In the genomic region with DNA sequence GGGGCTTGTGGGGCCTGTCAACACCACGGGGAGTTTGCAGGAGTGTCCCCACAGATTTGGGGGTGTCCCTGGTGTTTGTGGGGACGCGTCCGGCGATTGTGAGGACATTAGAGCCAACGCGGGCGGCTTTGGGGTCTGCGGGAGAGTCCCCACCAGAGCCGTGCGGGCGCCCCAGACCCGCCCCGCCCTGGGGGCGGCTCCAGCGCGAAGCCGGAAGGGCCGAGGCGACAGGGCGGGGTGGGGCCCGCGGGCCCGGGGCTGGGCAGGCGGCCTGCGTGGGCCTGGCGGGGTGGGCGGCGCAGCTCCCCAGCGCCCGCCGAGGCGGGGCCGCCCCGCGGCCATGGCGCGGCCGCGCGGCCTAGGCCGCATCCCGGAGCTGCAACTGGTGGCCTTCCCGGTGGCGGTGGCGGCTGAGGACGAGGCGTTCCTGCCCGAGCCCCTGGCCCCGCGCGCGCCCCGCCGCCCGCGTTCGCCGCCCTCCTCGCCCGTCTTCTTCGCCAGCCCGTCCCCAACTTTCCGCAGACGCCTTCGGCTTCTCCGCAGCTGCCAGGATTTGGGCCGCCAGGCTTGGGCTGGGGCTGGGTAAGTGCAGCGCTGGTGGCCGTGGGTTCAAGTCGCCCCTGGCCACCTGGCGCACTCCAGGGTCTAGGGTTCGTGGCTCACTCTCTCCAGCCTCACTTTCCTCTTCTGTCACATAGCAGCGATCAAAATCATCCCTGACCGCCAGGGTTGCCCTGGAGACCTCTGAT, we compare ENCODE assay signal across 8 cellular contexts. TPM values are rescaled to one million over a fixed set of nuclear protein-coding genes. Genes with fewer than 3 reads are reported as not detected.
DNase-seq lines count a peak whose midpoint lies in the region; ATAC-seq and TF ChIP-seq lines count a peak whose summit lies in the region.

No MANE protein-coding gene starts in this region.

- H3K27me3 Mint-ChIP-seq in CD8-positive, alpha-beta memory T cell = peaks cover 5 to 8% of the 10 kb centered on the region in 2 donors

- TF ChIP-seq POLR2A in upper lobe of left lung (IDR thresholded peaks at IDR 0.05) = peak in 1 of 4 donors; percentile 75

- H3K4me3 ChIP-seq in CD8-positive, alpha-beta memory T cell (ENCODE audit: low read length) = peak overlapping the region; percentile 57
- H3K4me3 ChIP-seq in brain microvascular endothelial cell (ENCODE audit: low read depth, low read length) (peak overlapping the region; percentile 58), lung (peak overlapping the region; percentile 78), upper lobe of left lung (peak overlapping the region; percentile 72 to 92 (median 80))

- peaks cover 58 to 78% (median 59%) of the 10 kb centered on the region in 3 donors for H3K4me1 Mint-ChIP-seq in CD8-positive, alpha-beta memory T cell

- CTCF ChIA-PET in CD8-positive, alpha-beta memory T cell (lab: Charles Lee) = interaction anchor here (28.4 kb wide), 1 partner anchor 21 kb away, joined by 788 read pairs; a partner anchor contains a TSS

- H3K4me3 Mint-ChIP-seq in CD8-positive, alpha-beta memory T cell = peak overlapping the region; percentile 71 to 95 (median 89)

- H3K27me3 ChIP-seq in CD8-positive, alpha-beta memory T cell (ENCODE audit: insufficient read depth, low read length, poor library complexity, severe bottlenecking) = peaks cover 4% of the 10 kb centered on the region
- H3K27me3 ChIP-seq in brain microvascular endothelial cell (replicated peaks) (no peaks in the 10 kb centered on the region), lung (ENCODE audit: control insufficient read depth, insufficient read depth) (no peaks in the 10 kb centered on the region), upper lobe of left lung (no peaks in the 10 kb centered on the region)

- H3K9me3 Mint-ChIP-seq in CD8-positive, alpha-beta memory T cell = peaks cover 0 to 4% (median 2%) of the 10 kb centered on the region in 5 donors

- peak; percentile 38 for ATAC-seq in HG03280 (IDR thresholded peaks at IDR 0.05; ENCODE audit: unreplicated experiment)
- ATAC-seq in lung (ENCODE audit: insufficient read depth, low FRiP score) = peak; percentile 75
- peak; percentile 66 to 85 for ATAC-seq in upper lobe of left lung (ENCODE audit: low FRiP score in 2 of 2)
- no peak for ATAC-seq in HG02763 (IDR thresholded peaks at IDR 0.05; ENCODE audit: unreplicated experiment)
- ATAC-seq in GM18517 (IDR thresholded peaks at IDR 0.05; ENCODE audit: unreplicated experiment) = no peak

- peak overlapping the region; percentile 94 to 100 (median 99) for H3K27ac Mint-ChIP-seq in CD8-positive, alpha-beta memory T cell

- H3K36me3 ChIP-seq in CD8-positive, alpha-beta memory T cell (ENCODE audit: insufficient read depth, low read length) = no peaks in the 10 kb centered on the region
- H3K36me3 ChIP-seq in brain microvascular endothelial cell (replicated peaks) (no peaks in the 10 kb centered on the region), lung (ENCODE audit: control insufficient read depth in 2 of 2, insufficient read depth in 2 of 2, low read length in 2 of 2) (no peaks in the 10 kb centered on the region), upper lobe of left lung (no peaks in the 10 kb centered on the region)

- in situ Hi-C loops in brain microvascular endothelial cell (cut with HindIII; ENCODE audit: low pct_ligation_motif_present, low sequenced_read_pairs) = no loop called here

- POLR2A ChIA-PET in CD8-positive, alpha-beta memory T cell (lab: Charles Lee) = interaction anchor here (0.5 kb wide), 1 partner anchor 1128 kb away, joined by 3 read pairs; a partner anchor contains a TSS

- H3K36me3 Mint-ChIP-seq in CD8-positive, alpha-beta memory T cell = peaks cover 0 to 4% (median 0%) of the 10 kb centered on the region in 3 donors

- TF ChIP-seq CTCF in brain microvascular endothelial cell (IDR thresholded peaks at IDR 0.05; ENCODE audit: low read depth, low read length, missing control alignments) (peak; percentile 13), lung (IDR thresholded peaks at IDR 0.05; ENCODE audit: control extremely low read depth, extremely low read depth) (no peak), upper lobe of left lung (IDR thresholded peaks at IDR 0.05) (peak in 2 of 6 experiments; percentile 24 to 29)

- no peaks in the 10 kb centered on the region for H3K9me3 ChIP-seq in CD8-positive, alpha-beta memory T cell (ENCODE audit: low read length)
- no peaks in the 10 kb centered on the region for H3K9me3 ChIP-seq in lung (ENCODE audit: control insufficient read depth in 2 of 2, insufficient read depth in 1 of 2, low read length in 1 of 2)
- no peaks in the 10 kb centered on the region for H3K9me3 ChIP-seq in upper lobe of left lung

- TF ChIP-seq EP300 in upper lobe of left lung (IDR thresholded peaks at IDR 0.05) = no peak

- DNase-seq in CD8-positive, alpha-beta memory T cell = no peak
- DNase-seq in brain microvascular endothelial cell (no peak), lung (ENCODE audit: low spot score) (peak; percentile 60), upper lobe of left lung (peak; percentile 66 to 95), SK-N-DZ (ENCODE audit: low spot score) (no peak)

- 2 to 6% methylated on average over 46 to 75 of the region's 75 CpGs for WGBS in lung, 2 donors
- 3 to 8% methylated on average over 21 to 29 of the region's 75 CpGs for WGBS in upper lobe of left lung, 2 donors

- peak overlapping the region; percentile 85 for H3K27ac ChIP-seq in CD8-positive, alpha-beta memory T cell (ENCODE audit: low read depth, low read length)
- no peak overlapping the region for H3K27ac ChIP-seq in brain microvascular endothelial cell
- peak overlapping the region in 1 of 2 donors; percentile 81 for H3K27ac ChIP-seq in lung (ENCODE audit: low read depth in 1 of 2, low read length in 1 of 2)
- H3K27ac ChIP-seq in upper lobe of left lung = peak overlapping the region; percentile 68 to 85 (median 84)

- H3K4me1 ChIP-seq in CD8-positive, alpha-beta memory T cell (ENCODE audit: insufficient read depth, low read length) = peaks cover 49% of the 10 kb centered on the region
- H3K4me1 ChIP-seq in lung (ENCODE audit: control insufficient read depth in 2 of 2, insufficient read depth in 2 of 2, low read length in 2 of 2) (peaks cover 0 to 18% of the 10 kb centered on the region in 2 donors), upper lobe of left lung (peaks cover 22 to 39% (median 30%) of the 10 kb centered on the region in 4 donors)

RNA-seq across cellular contexts. Expression of a gene that starts 10.3 kb away (rescaled TPM):
- 10 to 100 TPM; 21.6 to 22.2 TPM for total RNA-seq in CD8-positive, alpha-beta memory T cell
- 7.5 TPM for polyA plus RNA-seq in CD8-positive, alpha-beta memory T cell
- total RNA-seq in lung (10 to 100 TPM; 11.9 to 23.6 TPM), upper lobe of left lung (10 to 100 TPM; 22.8 to 38.2 (median 31.2) TPM)
- 10 to 100 TPM; 10.3 to 13.7 TPM for polyA plus RNA-seq in lung
- 2.8 and 3.6 TPM in 2 replicates for polyA plus RNA-seq in SK-N-DZ (2014; cell fraction: cytosol; rRNA removed)
- 2.9 and 6.8 TPM in 2 replicates for polyA plus RNA-seq in SK-N-DZ (2014; cell fraction: nucleus; rRNA removed)

RNA-seq across cellular contexts. Expression of a gene that starts 27.3 kb away (rescaled TPM):
- 100 to 1,000 TPM; 273 to 277 TPM for total RNA-seq in CD8-positive, alpha-beta memory T cell
- 100 TPM for polyA plus RNA-seq in CD8-positive, alpha-beta memory T cell
- total RNA-seq in lung (100 to 1,000 TPM; 110 to 156 TPM), upper lobe of left lung (100 to 1,000 TPM; 104 to 388 (median 169) TPM)
- polyA plus RNA-seq in lung = 100 to 1,000 TPM; 223 to 294 TPM
- polyA plus RNA-seq in SK-N-DZ (2014; cell fraction: cytosol; rRNA removed) = 188 and 208 TPM in 2 replicates
- polyA plus RNA-seq in SK-N-DZ (2014; cell fraction: nucleus; rRNA removed) = 567 and 627 TPM in 2 replicates

RNA-seq across cellular contexts. Expression of a gene that starts 50.3 kb away (rescaled TPM):
- 100 to 1,000 TPM; 210 to 212 TPM for total RNA-seq in CD8-positive, alpha-beta memory T cell
- polyA plus RNA-seq in CD8-positive, alpha-beta memory T cell = 74.4 TPM
- total RNA-seq in lung (100 to 1,000 TPM; 102 to 175 TPM), upper lobe of left lung (100 to 1,000 TPM in 5 of 6 donors, 10 to 100 TPM in 1; 91.5 to 569 (median 152) TPM)
- polyA plus RNA-seq in lung = 100 to 1,000 TPM; 137 to 162 TPM
- polyA plus RNA-seq in SK-N-DZ (2014; cell fraction: cytosol; rRNA removed) = 22.0 and 26.4 TPM in 2 replicates
- polyA plus RNA-seq in SK-N-DZ (2014; cell fraction: nucleus; rRNA removed) = 212 and 214 TPM in 2 replicates

Comparison
In these comparisons a context has a peak if more than half of its experiments do, and no peak if none do; other contexts are left out.
1. DNase-seq: peak in lung (single experiment) and upper lobe of left lung (2 of 2); none in CD8-positive, alpha-beta memory T cell (0 of 5), brain microvascular endothelial cell (single experiment) and SK-N-DZ (single experiment).
2. ATAC-seq: peak in HG03280 (single experiment), lung (single experiment) and upper lobe of left lung (2 of 2); none in HG02763 (single experiment) and GM18517 (single experiment).
3. Peak in every context shown above with its lines, with median percentiles within 50 percentile points of each other: H3K4me3 ChIP-seq.